Comparison of ENCODE assay signal across 8 cellular contexts in the genomic region with DNA sequence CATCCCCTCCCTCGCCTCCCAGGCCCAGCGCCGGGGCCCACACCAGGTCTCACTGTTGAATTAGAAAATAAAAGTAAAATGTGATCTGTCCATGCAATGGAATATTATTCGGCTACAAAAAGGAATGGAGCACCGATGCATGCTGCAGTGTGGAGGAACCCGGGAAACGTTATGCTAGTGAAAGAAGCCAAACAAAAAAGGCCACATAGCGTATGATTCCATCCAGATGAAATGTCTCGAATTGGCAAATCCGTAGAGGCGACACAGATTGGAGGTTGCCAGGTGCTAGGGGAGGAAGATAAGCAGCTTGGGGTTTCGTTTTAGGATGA. TPM values are rescaled to one million over a fixed set of nuclear protein-coding genes. Genes with fewer than 3 reads are reported as not detected.
DNase-seq lines count a peak whose midpoint lies in the region; ATAC-seq and TF ChIP-seq lines count a peak whose summit lies in the region.

No MANE protein-coding gene starts in this region.

- H3K4me1 Mint-ChIP-seq in T-helper 1 cell treated with Interleukin-12 subunit alpha and Interleukin-12 subunit beta and Interleukin-4 antibody, amounts not matched to agents 30 μg/mL and 1 μg/mL, for 36 hours (ENCODE audit: low read depth), result peaks cover 30% of the 10 kb centered on the region
- H3K4me1 Mint-ChIP-seq in activated T-helper 2 cell treated with anti-CD3 and anti-CD28 coated beads, Interferon-gamma antibody, Interleukin-2, Interleukin-4, amounts not matched to agents 10 μg/mL and 5 μg/mL and 100 μg/mL, durations not matched to agents 14 hours and 24 hours and 36 hours (ENCODE audit: low read depth), result peaks cover 27% of the 10 kb centered on the region

- peak overlapping the region; percentile 81 for H3K4me3 Mint-ChIP-seq in T-helper 1 cell treated with Interleukin-12 subunit alpha and Interleukin-12 subunit beta and Interleukin-4 antibody, amounts not matched to agents 30 μg/mL and 1 μg/mL, for 36 hours
- peak overlapping the region; percentile 80 for H3K4me3 Mint-ChIP-seq in activated T-helper 2 cell treated with anti-CD3 and anti-CD28 coated beads, Interferon-gamma antibody, Interleukin-2, Interleukin-4, amounts not matched to agents 10 μg/mL and 5 μg/mL and 100 μg/mL, durations not matched to agents 14 hours and 24 hours and 36 hours (ENCODE audit: low read depth)

- H3K9me3 ChIP-seq in left lung, result no peaks in the 10 kb centered on the region
- no peaks in the 10 kb centered on the region for H3K9me3 ChIP-seq in subcutaneous abdominal adipose tissue (ENCODE audit: control insufficient read depth in 5 of 5, low read length in 5 of 5)

- H3K27ac ChIP-seq in left lung, result peak overlapping the region in 1 of 2 donors; percentile 82
- H3K27ac ChIP-seq in subcutaneous abdominal adipose tissue (ENCODE audit: low read depth, low read length), result peak overlapping the region; percentile 41

- H3K27ac Mint-ChIP-seq in T-helper 1 cell treated with Interleukin-12 subunit alpha and Interleukin-12 subunit beta and Interleukin-4 antibody, amounts not matched to agents 30 μg/mL and 1 μg/mL, for 36 hours, result peak overlapping the region; percentile 37
- no peak overlapping the region for H3K27ac Mint-ChIP-seq in activated T-helper 2 cell treated with anti-CD3 and anti-CD28 coated beads, Interferon-gamma antibody, Interleukin-2, Interleukin-4, amounts not matched to agents 10 μg/mL and 5 μg/mL and 100 μg/mL, durations not matched to agents 14 hours and 24 hours and 36 hours

- ATAC-seq in left lung, result no peak
- ATAC-seq in HG03521 (IDR thresholded peaks at IDR 0.05; ENCODE audit: unreplicated experiment), result no peak

- H3K27me3 ChIP-seq in left lung (peaks cover 0 to 12% of the 10 kb centered on the region in 2 donors), subcutaneous abdominal adipose tissue (ENCODE audit: control insufficient read depth in 5 of 5, insufficient read depth in 4 of 5, low read length in 5 of 5) (no peaks in the 10 kb centered on the region)

- intact Hi-C loops in activated T-helper 2 cell treated with anti-CD3 and anti-CD28 coated beads, Interferon-gamma antibody, Interleukin-2, Interleukin-4, amounts not matched to agents 10 μg/mL and 5 μg/mL and 100 μg/mL, durations not matched to agents 14 hours and 24 hours and 36 hours (cut with micrococcal nuclease), result no loop called here
- intact Hi-C loops in left lung (cut with DNase I), result no loop called here

- H3K36me3 Mint-ChIP-seq in T-helper 1 cell treated with Interleukin-12 subunit alpha and Interleukin-12 subunit beta and Interleukin-4 antibody, amounts not matched to agents 30 μg/mL and 1 μg/mL, for 36 hours (ENCODE audit: low read depth), result peaks cover 13% of the 10 kb centered on the region
- peaks cover 11% of the 10 kb centered on the region for H3K36me3 Mint-ChIP-seq in activated T-helper 2 cell treated with anti-CD3 and anti-CD28 coated beads, Interferon-gamma antibody, Interleukin-2, Interleukin-4, amounts not matched to agents 10 μg/mL and 5 μg/mL and 100 μg/mL, durations not matched to agents 14 hours and 24 hours and 36 hours (ENCODE audit: low read depth)

- H3K9ac ChIP-seq in subcutaneous abdominal adipose tissue (ENCODE audit: low read length in 5 of 5), result peak overlapping the region in 4 of 5 donors; percentile 68 to 89 (median 78)

- H3K4me1 ChIP-seq in left lung, result peaks cover 28 to 42% of the 10 kb centered on the region in 2 donors
- H3K4me1 ChIP-seq in subcutaneous abdominal adipose tissue (ENCODE audit: control insufficient read depth in 5 of 5, insufficient read depth in 5 of 5, low read length in 5 of 5), result peaks cover 0 to 42% (median 42%) of the 10 kb centered on the region in 5 donors

- TF ChIP-seq CTCF in left lung (IDR thresholded peaks at IDR 0.05), result no peak

- peaks cover 18% of the 10 kb centered on the region for H3K27me3 Mint-ChIP-seq in T-helper 1 cell treated with Interleukin-12 subunit alpha and Interleukin-12 subunit beta and Interleukin-4 antibody, amounts not matched to agents 30 μg/mL and 1 μg/mL, for 36 hours (ENCODE audit: low read depth)
- H3K27me3 Mint-ChIP-seq in activated T-helper 2 cell treated with anti-CD3 and anti-CD28 coated beads, Interferon-gamma antibody, Interleukin-2, Interleukin-4, amounts not matched to agents 10 μg/mL and 5 μg/mL and 100 μg/mL, durations not matched to agents 14 hours and 24 hours and 36 hours (ENCODE audit: low read depth), result peaks cover 10% of the 10 kb centered on the region

- H3K36me3 ChIP-seq in left lung, result no peaks in the 10 kb centered on the region
- H3K36me3 ChIP-seq in subcutaneous abdominal adipose tissue (ENCODE audit: control insufficient read depth in 5 of 5, insufficient read depth in 5 of 5, low read length in 5 of 5), result no peaks in the 10 kb centered on the region

- no peaks in the 10 kb centered on the region for H3K9me3 Mint-ChIP-seq in T-helper 1 cell treated with Interleukin-12 subunit alpha and Interleukin-12 subunit beta and Interleukin-4 antibody, amounts not matched to agents 30 μg/mL and 1 μg/mL, for 36 hours
- H3K9me3 Mint-ChIP-seq in activated T-helper 2 cell treated with anti-CD3 and anti-CD28 coated beads, Interferon-gamma antibody, Interleukin-2, Interleukin-4, amounts not matched to agents 10 μg/mL and 5 μg/mL and 100 μg/mL, durations not matched to agents 14 hours and 24 hours and 36 hours, result no peaks in the 10 kb centered on the region

- H3K4me3 ChIP-seq in left lung, result peak overlapping the region; percentile 45 to 64
- H3K4me3 ChIP-seq in subcutaneous abdominal adipose tissue (ENCODE audit: low read depth in 1 of 5, low read length in 5 of 5), result peak overlapping the region; percentile 69 to 76 (median 75)

- DNase-seq in T-helper 1 cell (no peak), left lung (no peak), NCI-H1105 (lab: John Stamatoyannopoulos, UW) (no peak), HCEC 1CT (no peak)
- no peak for DNase-seq in activated T-helper 2 cell treated with anti-CD3 and anti-CD28 coated beads, Interferon-gamma antibody, Interleukin-2, Interleukin-4, amounts not matched to agents 10 μg/mL and 5 μg/mL and 100 μg/mL, durations not matched to agents 14 hours and 24 hours and 36 hours (ENCODE audit: low spot score)

RNA-seq across cellular contexts. Expression of a gene that starts 1.0 kb away (rescaled TPM):
- total RNA-seq in activated T-helper 2 cell treated with anti-CD3 and anti-CD28 coated beads, Interferon-gamma antibody, Interleukin-2, Interleukin-4, amounts not matched to agents 10 μg/mL and 5 μg/mL and 100 μg/mL, durations not matched to agents 14 hours and 24 hours and 36 hours, result 6.0 and 7.7 TPM in 2 replicates
- 10 to 100 TPM; 39.7 to 61.1 TPM for total RNA-seq in left lung
